8 cellular contexts compared by ENCODE assay signal in the genomic region with DNA sequence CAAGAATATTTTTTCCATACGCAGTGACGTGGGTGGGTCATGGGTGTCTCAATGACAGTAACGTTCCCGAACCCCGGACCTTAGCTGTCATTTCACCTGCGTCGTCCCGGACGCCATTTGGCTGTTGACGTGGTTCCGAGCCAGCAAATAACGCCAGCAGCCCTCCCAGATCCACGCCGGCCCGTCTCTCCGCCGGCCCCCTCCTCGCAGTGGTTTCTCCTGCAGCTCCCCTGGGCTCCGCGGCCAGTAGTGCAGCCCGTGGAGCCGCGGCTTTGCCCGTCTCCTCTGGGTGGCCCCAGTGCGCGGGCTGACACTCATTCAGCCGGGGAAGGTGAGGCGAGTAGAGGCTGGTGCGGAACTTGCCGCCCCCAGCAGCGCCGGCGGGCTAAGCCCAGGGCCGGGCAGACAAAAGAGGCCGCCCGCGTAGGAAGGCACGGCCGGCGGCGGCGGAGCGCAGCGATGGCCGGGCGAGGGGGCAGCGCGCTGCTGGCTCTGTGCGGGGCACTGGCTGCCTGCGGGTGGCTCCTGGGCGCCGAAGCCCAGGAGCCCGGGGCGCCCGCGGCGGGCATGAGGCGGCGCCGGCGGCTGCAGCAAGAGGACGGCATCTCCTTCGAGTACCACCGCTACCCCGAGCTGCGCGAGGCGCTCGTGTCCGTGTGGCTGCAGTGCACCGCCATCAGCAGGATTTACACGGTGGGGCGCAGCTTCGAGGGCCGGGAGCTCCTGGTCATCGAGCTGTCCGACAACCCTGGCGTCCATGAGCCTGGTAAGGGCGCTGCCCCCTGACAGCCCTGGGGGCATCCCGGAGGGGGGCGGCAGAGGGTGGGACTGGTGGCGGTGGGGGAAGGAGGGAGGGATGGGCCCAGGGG. TPM values are rescaled to one million over a fixed set of nuclear protein-coding genes. Genes with fewer than 3 reads are reported as not detected.
DNase-seq lines count a peak whose midpoint lies in the region; ATAC-seq and TF ChIP-seq lines count a peak whose summit lies in the region.

A gene (plus strand): TSS at position 246 of the 869 bp plus-strand sequence. CDS start 214 bp downstream, at position 460.

- H3K36me3 ChIP-seq in KMS-11 (ENCODE audit: insufficient read depth), result no peaks in the 10 kb centered on the region
- H3K36me3 ChIP-seq in SK-N-MC (ENCODE audit: insufficient read depth, low read length), result no peaks in the 10 kb centered on the region
- H3K36me3 ChIP-seq in adipocyte (ENCODE audit: control insufficient read depth, insufficient read depth, low read length, severe bottlenecking), result no peaks in the 10 kb centered on the region
- no peaks in the 10 kb centered on the region for H3K36me3 ChIP-seq in thymus (ENCODE audit: control insufficient read depth, insufficient read depth)

- H3K4me3 Mint-ChIP-seq in glutamatergic neuron (ENCODE audit: unreplicated experiment), result peak within 1 kb of the TSS; percentile 94

- ATAC-seq in GM21737 (IDR thresholded peaks at IDR 0.05; ENCODE audit: unreplicated experiment), result peak; percentile 87
- peak; percentile 98 for ATAC-seq in omental fat pad (ENCODE audit: low FRiP score)

- no peaks in the 10 kb centered on the region for H3K27me3 ChIP-seq in KMS-11 (ENCODE audit: insufficient read depth, low read depth)
- peaks cover 2% of the 10 kb centered on the region for H3K27me3 ChIP-seq in adipocyte (replicated peaks; ENCODE audit: control insufficient read depth, insufficient read depth, low read length)
- H3K27me3 ChIP-seq in thymus (ENCODE audit: control insufficient read depth, insufficient read depth), result peaks cover 24% of the 10 kb centered on the region

- H3K9me3 ChIP-seq in SK-N-MC (ENCODE audit: low read depth, low read length), result no peaks in the 10 kb centered on the region
- peaks cover 9% of the 10 kb centered on the region for H3K9me3 ChIP-seq in adipocyte (ENCODE audit: control insufficient read depth, low read length)
- H3K9me3 ChIP-seq in thymus (ENCODE audit: control insufficient read depth), result no peaks in the 10 kb centered on the region

- H3K27ac ChIP-seq in KMS-11 (no peak within 1 kb of the TSS), SK-N-MC (no peak within 1 kb of the TSS), thymus (ENCODE audit: low read depth) (peak within 1 kb of the TSS; percentile 66)

- H3K4me1 Mint-ChIP-seq in glutamatergic neuron (ENCODE audit: low read depth, unreplicated experiment), result peaks cover 36% of the 10 kb centered on the region

- WGBS in thymus, result 3% methylated on average over 82 of the region's 82 CpGs

- H3K27ac Mint-ChIP-seq in glutamatergic neuron (ENCODE audit: unreplicated experiment), result peak within 1 kb of the TSS; percentile 95

- H3K9ac ChIP-seq in KMS-11 (peak within 1 kb of the TSS; percentile 33; the same call in 1 of the 2 replicates), SK-N-MC (ENCODE audit: insufficient read length) (no peak within 1 kb of the TSS), adipocyte (ENCODE audit: low read length) (peak within 1 kb of the TSS; percentile 85)

- peak within 1 kb of the TSS; percentile 70 for H3K4me2 ChIP-seq in KMS-11

- H2AFZ ChIP-seq in KMS-11 (ENCODE audit: low read depth), result peak within 1 kb of the TSS; percentile 79

- H3K36me3 Mint-ChIP-seq in glutamatergic neuron (ENCODE audit: unreplicated experiment), result peaks cover 8% of the 10 kb centered on the region

- H3K27me3 Mint-ChIP-seq in glutamatergic neuron (ENCODE audit: unreplicated experiment), result peaks cover 7% of the 10 kb centered on the region

- TF ChIP-seq CTCF in KMS-11 (conservative IDR thresholded peaks at IDR 0.05; ENCODE audit: low read depth, low read length) (no peak), glutamatergic neuron (IDR thresholded peaks at IDR 0.05; ENCODE audit: partially characterized antibody, unreplicated experiment) (peak; percentile 35), omental fat pad (IDR thresholded peaks at IDR 0.05) (no peak)

- peaks cover 17% of the 10 kb centered on the region for H3K4me1 ChIP-seq in KMS-11 (ENCODE audit: low read depth, poor library complexity, severe bottlenecking)
- H3K4me1 ChIP-seq in adipocyte (ENCODE audit: control insufficient read depth, insufficient read depth, low read length), result peaks cover 30% of the 10 kb centered on the region
- no peaks in the 10 kb centered on the region for H3K4me1 ChIP-seq in thymus (ENCODE audit: control insufficient read depth, insufficient read depth, low read length)

- H3K9me3 Mint-ChIP-seq in glutamatergic neuron (ENCODE audit: unreplicated experiment), result peaks cover 20% of the 10 kb centered on the region

- peak; percentile 67 for DNase-seq in DMS114 treated with DMSO at 0.1 percent for 48 hours (lab: John Stamatoyannopoulos, UW; ENCODE audit: unreplicated experiment)
- no peak for DNase-seq in SK-N-MC (ENCODE audit: low read depth, low spot score)
- DNase-seq in adipocyte (ENCODE audit: low read depth), result peak; percentile 94
- DNase-seq in glutamatergic neuron, result peak; percentile 88
- DNase-seq in omental fat pad (ENCODE audit: low spot score), result peak; percentile 44

- H3K79me2 ChIP-seq in KMS-11 (ENCODE audit: insufficient read depth, low read depth), result no peaks in the 10 kb centered on the region

- no peaks in the 10 kb centered on the region for H4K20me1 ChIP-seq in KMS-11 (ENCODE audit: insufficient read depth)

- H3K4me3 ChIP-seq in KMS-11 (IDR thresholded peaks at IDR 0.05; ENCODE audit: insufficient read depth, low read depth, low read length) (no peak within 1 kb of the TSS), SK-N-MC (peak within 1 kb of the TSS; percentile 38; the same call in 1 of the 2 replicates), adipocyte (ENCODE audit: low read length) (peak within 1 kb of the TSS; percentile 87), thymus (ENCODE audit: low read length) (peak within 1 kb of the TSS; percentile 40)

RNA-seq across cellular contexts. Expression of the gene that starts here (rescaled TPM):
- total RNA-seq in glutamatergic neuron (ENCODE audit: unreplicated experiment), result 253 TPM
- 100 to 1,000 TPM; 102 to 224 (median 135) TPM for total RNA-seq in omental fat pad
- polyA plus RNA-seq in thymus, result 94.5 TPM
